25 cellular contexts compared by ENCODE assay signal in genomic region chr1:51290489-51290847, GRCh38. TPM values are rescaled to one million over a fixed set of nuclear protein-coding genes. Genes with fewer than 3 reads are reported as not detected.
A peak's percentile ranks its signal among the peaks of the same experiment; 100 is the strongest.
DNase-seq lines count a peak whose midpoint lies in the region; ATAC-seq, FAIRE-seq and TF ChIP-seq lines count a peak whose summit lies in the region.
"Had no signal": no experiment of that assay in that cellular context is flagged by ENCODE, and none has a peak within 500 bp of the region (broad histone marks: within the 10 kb centered on the region; RNA-seq: fewer than 3 reads in every experiment).

No MANE protein-coding gene starts in this region.

- no peak for TF ChIP-seq EP300 in K562 (IDR thresholded peaks at IDR 0.05; ENCODE audit: low read length)

- TF ChIP-seq POLR2A in K562 (conservative IDR thresholded peaks at IDR 0.05), result no peak

- H3K4me3 Mint-ChIP-seq in endodermal cell, result no peak overlapping the region
- H3K4me3 Mint-ChIP-seq: CD14-positive monocyte; CD4-positive, alpha-beta memory T cell; CD8-positive, alpha-beta memory T cell had no signal

- intact Hi-C loops in cardiac septum (cut with DNase I), result loop anchor here (10.0 kb wide), 1 partner anchor 244 kb away; no protein-coding TSS in a partner anchor
- intact Hi-C loops in right cardiac atrium (cut with DNase I), result loop anchor here in 1 of 4 donors (10.0 kb wide), 1 partner anchor 86 kb away; no protein-coding TSS in a partner anchor
- intact Hi-C loops in K562 (cut with micrococcal nuclease), result no loop called here

- TF ChIP-seq CTCF in K562 (IDR thresholded peaks at IDR 0.05 in 2 of 3, conservative IDR thresholded peaks at IDR 0.05 in 1 of 3; ENCODE audit: insufficient read depth in 2 of 3, low read depth in 1 of 3, low read length in 3 of 3) (no peak), endodermal cell (conservative IDR thresholded peaks at IDR 0.05) (no peak)

- no peak for FAIRE-seq in K562 (lab: Jason Lieb, UNC)
- FAIRE-seq: A549, GM12878, GM12892, GM18507 had no signal

- in situ Hi-C loops in K562 (cut with MboI), result loop anchor here (5.0 kb wide), 1 partner anchor 73 kb away; no protein-coding TSS in a partner anchor

- H2AFZ ChIP-seq in K562 (ENCODE audit: low read depth, low read length), result no peak overlapping the region

- H3K9me1 ChIP-seq in K562 (ENCODE audit: control insufficient read depth, insufficient read depth, low read length), result no peaks in the 10 kb centered on the region

- POLR2A ChIA-PET in K562 (lab: Yijun Ruan, JAX), result interaction anchor here (1.2 kb wide), 1 partner anchor 11 kb away, joined by 8 read pairs; no protein-coding TSS in a partner anchor

- H3K27me3 ChIP-seq in right cardiac atrium (ENCODE audit: control insufficient read depth, insufficient read depth) (no peaks in the 10 kb centered on the region), K562 (ENCODE audit: control insufficient read depth in 2 of 2, insufficient read depth in 2 of 2, low read length in 2 of 2) (no peaks in the 10 kb centered on the region), endodermal cell (ENCODE audit: control insufficient read depth, insufficient read depth, low read length, poor library complexity, severe bottlenecking) (no peaks in the 10 kb centered on the region)
- H3K27me3 ChIP-seq: BE2C, BLaER1 had no signal

- H3K4me2 ChIP-seq in K562 (ENCODE audit: insufficient read depth, low read length), result no peak overlapping the region
- H3K4me2 ChIP-seq: A549, BLaER1 had no signal

- CTCF ChIA-PET in K562 (lab: Yijun Ruan, JAX; ENCODE audit: low intra/inter-chr PET ratio), result interaction anchor here (0.6 kb wide), 1 partner anchor 84 kb away, joined by 3 read pairs; no protein-coding TSS in a partner anchor

- WGBS in right cardiac atrium, result 75% methylated on average over 5 of the region's 5 CpGs
- 55% methylated on average over 5 of the region's 5 CpGs for WGBS in K562 (ENCODE audit: insufficient coverage, low coverage, missing lambda C conversion rate)
- WGBS in endodermal cell (ENCODE audit: insufficient coverage in 1 of 2, insufficient read length in 1 of 2), 2 experiments, result 98 to 100% methylated on average over 4 to 5 of the region's 5 CpGs

- DNase-seq in cardiac septum (ENCODE audit: low spot score) (peak; percentile 20), right cardiac atrium (no peak), K562 (ENCODE audit: extremely low read depth in 1 of 4, low spot score in 3 of 4) (no peak), endodermal cell (no peak), caudate nucleus (lab: John Stamatoyannopoulos, UW) (no peak), HuH-7.5 (ENCODE audit: low spot score) (no peak)
- DNase-seq: BE2C; CD4-positive, alpha-beta memory T cell; CD4-positive, CD25-positive, alpha-beta regulatory T cell; CD8-positive, alpha-beta memory T cell; COR-L47; DMS 273 treated with DMSO at 0.1 percent for 48 hours; DMS153; DMS53; DMS79; DND-41; EL; GDM1 had no signal

- no peaks in the 10 kb centered on the region for H3K4me1 ChIP-seq in right cardiac atrium (ENCODE audit: control insufficient read depth, insufficient read depth, low read length)
- H3K4me1 ChIP-seq in K562 (replicated peaks in 1 of 2; ENCODE audit: control insufficient read depth in 2 of 2, insufficient read depth in 2 of 2, low read length in 2 of 2), result peaks cover 10 to 11% of the 10 kb centered on the region in 2 experiments; a peak in 3 of 5 replicates
- no peaks in the 10 kb centered on the region for H3K4me1 ChIP-seq in endodermal cell (ENCODE audit: control insufficient read depth, insufficient read depth, low read length)
- H3K4me1 ChIP-seq: A549, BE2C had no signal

- no peaks in the 10 kb centered on the region for H3K9me3 ChIP-seq in right cardiac atrium (ENCODE audit: control insufficient read depth, low read length)
- no peaks in the 10 kb centered on the region for H3K9me3 ChIP-seq in K562 (replicated peaks; ENCODE audit: control insufficient read depth, insufficient read depth, low read depth, low read length)
- H3K9me3 ChIP-seq in endodermal cell (ENCODE audit: control insufficient read depth, low read length), result no peaks in the 10 kb centered on the region
- H3K9me3 ChIP-seq: A549, BE2C, BLaER1 had no signal

- H3K9ac ChIP-seq in K562 (ENCODE audit: insufficient read depth in 1 of 2, low read depth in 2 of 2, low read length in 2 of 2) (no peak overlapping the region), endodermal cell (ENCODE audit: extremely low read depth, low read length, poor library complexity, severe bottlenecking) (no peak overlapping the region)
- H3K9ac ChIP-seq: BLaER1 had no signal

- H3K4me3 ChIP-seq in right cardiac atrium (ENCODE audit: low read length) (no peak overlapping the region), K562 (no peak overlapping the region), endodermal cell (ENCODE audit: low read length) (no peak overlapping the region)
- H3K4me3 ChIP-seq: A549, BLaER1, GM12878 had no signal

- peaks cover 4% of the 10 kb centered on the region for H3K4me1 Mint-ChIP-seq in endodermal cell
- H3K4me1 Mint-ChIP-seq: CD4-positive, CD25-positive, alpha-beta regulatory T cell had no signal

- BruUV-seq in K562 (replicated peaks; lab: Mats Ljungman, UMichigan), result no TSS peak

- H3K9me3 Mint-ChIP-seq in endodermal cell, result no peaks in the 10 kb centered on the region
- H3K9me3 Mint-ChIP-seq: CD14-positive monocyte; CD4-positive, alpha-beta memory T cell; CD4-positive, CD25-positive, alpha-beta regulatory T cell; CD8-positive, alpha-beta memory T cell had no signal

- peak overlapping the region; percentile 33 for H3K27ac Mint-ChIP-seq in endodermal cell
- H3K27ac Mint-ChIP-seq: CD4-positive, alpha-beta memory T cell; CD8-positive, alpha-beta memory T cell had no signal

- no peak overlapping the region for H3K27ac ChIP-seq in right cardiac atrium (ENCODE audit: low read length)
- H3K27ac ChIP-seq in K562 (ENCODE audit: extremely low read depth, low read depth, low read length), result no peak overlapping the region
- no peak overlapping the region for H3K27ac ChIP-seq in endodermal cell (ENCODE audit: low read depth, low read length)
- H3K27ac ChIP-seq in caudate nucleus (ENCODE audit: low read depth, low read length), result no peak overlapping the region
- H3K27ac ChIP-seq: 22Rv1, A549, BLaER1 had no signal

- no peaks in the 10 kb centered on the region for H3K79me2 ChIP-seq in K562 (ENCODE audit: control insufficient read depth, insufficient read depth, low read length)

- H3K27me3 Mint-ChIP-seq in endodermal cell (ENCODE audit: insufficient read depth), result no peaks in the 10 kb centered on the region
- H3K27me3 Mint-ChIP-seq: CD4-positive, alpha-beta memory T cell; CD4-positive, CD25-positive, alpha-beta regulatory T cell; CD8-positive, alpha-beta memory T cell had no signal

- TF ChIP-seq RAD21 in K562 (CRISPR knock-in tag; conservative IDR thresholded peaks at IDR 0.05 in 1 of 2, IDR thresholded peaks at IDR 0.05 in 1 of 2), result no peak

- H3K36me3 ChIP-seq in K562 (ENCODE audit: control insufficient read depth, insufficient read depth, low read length) (no peaks in the 10 kb centered on the region), endodermal cell (ENCODE audit: control insufficient read depth, insufficient read depth, low read length) (no peaks in the 10 kb centered on the region)
- H3K36me3 ChIP-seq: BE2C, BLaER1 had no signal

- peaks cover 4% of the 10 kb centered on the region for H3K36me3 Mint-ChIP-seq in endodermal cell (ENCODE audit: low read depth)
- H3K36me3 Mint-ChIP-seq: CD14-positive monocyte had no signal

- no peaks in the 10 kb centered on the region for H4K20me1 ChIP-seq in K562 (replicated peaks; ENCODE audit: control insufficient read depth, insufficient read depth, low read length)
- H4K20me1 ChIP-seq: BLaER1 had no signal

- ATAC-seq in right cardiac atrium (no peak), K562 (no peak)
- ATAC-seq: A549, GM12878 had no signal

RNA-seq across cellular contexts. Expression of gene TTC39A, which starts 39.9 kb away (rescaled TPM):
- 20.3 TPM for total RNA-seq in cardiac septum
- total RNA-seq in right cardiac atrium, result 10 to 100 TPM; 11.6 to 24.7 (median 16.8) TPM
- polyA plus RNA-seq in right cardiac atrium, result 15.6 TPM
- total RNA-seq in K562 (2011; cell fraction: chromatin; rRNA removed; ENCODE audit: low replicate concordance), result 1.6 and 1.9 TPM in 2 replicates
- total RNA-seq in K562 (2011; cell fraction: nucleolus; rRNA removed), result 0.53 and 2.7 TPM in 2 replicates
- 0.51 and 2.1 TPM in 2 replicates for total RNA-seq in K562 (2011; cell fraction: nucleoplasm; rRNA removed)
- 0.18 and 0.20 TPM in 2 replicates for total RNA-seq in K562 (2014; rRNA removed)
- 0.40 and 0.48 TPM in 2 replicates for total RNA-seq in K562 (2014; rRNA removed; fragmentation: Illumina TruSeq; extraction: Trizol)
- total RNA-seq in K562 (2015; rRNA removed; fragmentation: Illumina TruSeq; extraction: Trizol), result 0.34 and 0.36 TPM in 2 replicates
- total RNA-seq in K562 (2021), result 0.53 and 0.92 TPM in 2 replicates
- 0.74 and 0.82 TPM in 2 replicates for polyA plus RNA-seq in K562 (2011; rRNA removed)
- polyA plus RNA-seq in K562 (2011; cell fraction: cytosol; rRNA removed), result 0.37 and 2.8 TPM in 2 replicates
- polyA plus RNA-seq in K562 (2011; cell fraction: nucleus; rRNA removed), result 0.51 and 0.75 TPM in 2 replicates
- 0.47 and 0.89 TPM in 2 replicates for polyA plus RNA-seq in K562 (2012)
- polyA plus RNA-seq in K562 (2014; fragmentation: Illumina TruSeq; extraction: Trizol), result 0.27 and 0.32 TPM in 2 replicates
- polyA plus RNA-seq in K562 (2014; fragmentation: Nextera tagmentation; extraction: Ambion mirVana), result under 1 TPM; 0.21 to 0.35 TPM
- polyA plus RNA-seq in K562 (2014; rRNA removed), result 0.19 and 0.23 TPM in 2 replicates
- 2.0 and 2.1 TPM in 2 replicates for polyA minus RNA-seq in K562 (2011; rRNA and poly(A)+ RNA removed)
- not detected in 2 replicates for polyA minus RNA-seq in K562 (2011; cell fraction: cytosol; rRNA and poly(A)+ RNA removed)
- polyA minus RNA-seq in K562 (2011; cell fraction: nucleus; rRNA and poly(A)+ RNA removed), result 0.13 and 0.89 TPM in 2 replicates
- 10 to 100 TPM; 12.8 to 20.7 TPM for total RNA-seq in endodermal cell
- 2.1 TPM for polyA plus RNA-seq in endodermal cell (2013, experiment 1 of 2)
- 4.3 TPM for polyA plus RNA-seq in endodermal cell (2013, experiment 2 of 2)
- total RNA-seq: CD4-positive, alpha-beta memory T cell; CD4-positive, CD25-positive, alpha-beta regulatory T cell had no signal
- polyA plus RNA-seq: CD14-positive monocyte; CD4-positive, alpha-beta memory T cell; CD8-positive, alpha-beta memory T cell had no signal

RNA-seq across cellular contexts. Expression of gene RNF11, which starts 54.4 kb away (rescaled TPM):
- total RNA-seq in cardiac septum (137 TPM), right cardiac atrium (100 to 1,000 TPM; 119 to 131 (median 124) TPM), K562 (2014; rRNA removed) (24.7 and 37.3 TPM in 2 replicates), K562 (2014; rRNA removed; fragmentation: Illumina TruSeq; extraction: Trizol) (29.5 and 30.1 TPM in 2 replicates), K562 (2015; rRNA removed; fragmentation: Illumina TruSeq; extraction: Trizol) (20.3 and 20.6 TPM in 2 replicates), K562 (2021) (19.9 and 23.1 TPM in 2 replicates), endodermal cell (100 to 1,000 TPM in 1 of 2 donors, 10 to 100 TPM in 1; 84.1 to 103 TPM)
- polyA plus RNA-seq in right cardiac atrium (78.4 TPM), K562 (2011; rRNA removed) (23.1 and 34.3 TPM in 2 replicates), K562 (2014; fragmentation: Illumina TruSeq; extraction: Trizol) (25.8 and 27.2 TPM in 2 replicates), K562 (2014; fragmentation: Nextera tagmentation; extraction: Ambion mirVana) (1 to 10 TPM; 5.7 to 6.1 TPM), K562 (2014; rRNA removed) (22.1 and 22.2 TPM in 2 replicates)
- 16.1 and 30.6 TPM in 2 replicates for total RNA-seq in K562 (2011; cell fraction: chromatin; rRNA removed; ENCODE audit: low replicate concordance)
- total RNA-seq in K562 (2011; cell fraction: nucleolus; rRNA removed), result 7.5 and 10.5 TPM in 2 replicates
- 14.1 and 21.9 TPM in 2 replicates for total RNA-seq in K562 (2011; cell fraction: nucleoplasm; rRNA removed)
- 22.7 and 34.7 TPM in 2 replicates for polyA plus RNA-seq in K562 (2011; cell fraction: cytosol; rRNA removed)
- polyA plus RNA-seq in K562 (2011; cell fraction: nucleus; rRNA removed), result 19.5 and 25.7 TPM in 2 replicates
- 18.4 and 29.0 TPM in 2 replicates for polyA plus RNA-seq in K562 (2012)
- 61.8 and 65.2 TPM in 2 replicates for polyA minus RNA-seq in K562 (2011; rRNA and poly(A)+ RNA removed)
- polyA minus RNA-seq in K562 (2011; cell fraction: cytosol; rRNA and poly(A)+ RNA removed), result 19.0 and 20.3 TPM in 2 replicates
- polyA minus RNA-seq in K562 (2011; cell fraction: nucleus; rRNA and poly(A)+ RNA removed), result 3.5 and 11.7 TPM in 2 replicates
- polyA plus RNA-seq in endodermal cell (2013, experiment 1 of 2), result 68.5 TPM
- polyA plus RNA-seq in endodermal cell (2013, experiment 2 of 2), result 68.6 TPM
